ENCODE assay signal across 1 cellular context in the genomic region with DNA sequence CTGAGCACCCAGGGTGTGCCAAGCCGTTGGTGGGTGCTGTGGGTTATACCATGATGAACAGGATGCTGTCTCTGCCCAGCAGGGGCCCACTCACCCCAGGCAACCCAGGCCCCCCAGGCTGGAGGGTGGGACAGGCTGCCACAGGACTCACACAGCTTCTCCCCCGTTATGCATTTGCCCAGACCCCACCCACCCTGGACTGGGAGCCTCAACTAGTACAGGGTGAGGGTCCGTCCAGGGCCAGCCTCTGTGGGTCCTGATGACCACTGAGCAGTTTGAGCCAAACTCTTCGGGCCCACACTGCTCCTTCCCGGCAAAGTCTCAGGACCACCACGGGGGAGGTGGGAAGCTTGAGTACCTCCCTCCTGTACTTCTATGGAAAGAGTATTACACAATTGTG.
TF ChIP-seq lines count a peak whose summit lies in the region.

No MANE protein-coding gene starts in this region.

TF ChIP-seq in H1, 55 proteins besides CTCF, POLR2A, EP300 and RAD21:
- TF ChIP-seq SP4 (IDR thresholded peaks at IDR 0.05; ENCODE audit: low read length): no peak
- no peak for TF ChIP-seq RBBP5 (IDR thresholded peaks at IDR 0.05; ENCODE audit: borderline replicate concordance, low read depth, low read length)
- no peak for TF ChIP-seq TBP (IDR thresholded peaks at IDR 0.05; ENCODE audit: low read depth, low read length)
- no peak for TF ChIP-seq CTBP2 (IDR thresholded peaks at IDR 0.05; ENCODE audit: borderline replicate concordance, insufficient read depth, insufficient read length, low read length)
- no peak for TF ChIP-seq TEAD4 (IDR thresholded peaks at IDR 0.05; ENCODE audit: low read depth, low read length)
- TF ChIP-seq RNF2 (IDR thresholded peaks at IDR 0.05; ENCODE audit: borderline replicate concordance, low read depth, low read length, missing control alignments, poor library complexity, severe bottlenecking): no peak
- TF ChIP-seq KDM4A (IDR thresholded peaks at IDR 0.05; ENCODE audit: low read depth, low read length, severe bottlenecking): no peak
- no peak for TF ChIP-seq EZH2 (IDR thresholded peaks at IDR 0.05; ENCODE audit: low read depth, low read length, severe bottlenecking)
- no peak for TF ChIP-seq CBX8 (IDR thresholded peaks at IDR 0.05; ENCODE audit: borderline replicate concordance, low read depth, low read length)
- no peak for TF ChIP-seq EGR1 (IDR thresholded peaks at IDR 0.05; ENCODE audit: borderline replicate concordance, low read depth, low read length)
- TF ChIP-seq PHF8 (conservative IDR thresholded peaks at IDR 0.05; ENCODE audit: low read depth, low read length): no peak
- TF ChIP-seq ASH2L (IDR thresholded peaks at IDR 0.05; ENCODE audit: low read length): no peak
- no peak for TF ChIP-seq NRF1 (IDR thresholded peaks at IDR 0.05; ENCODE audit: low read depth, low read length)
